Comparison of ENCODE assay signal across 1 cellular context in genomic region chr1:12595839-12596821, GRCh38.
TF ChIP-seq lines count a peak whose summit lies in the region.

No MANE protein-coding gene starts in this region.

TF ChIP-seq in IMR-90, 13 proteins besides CTCF, POLR2A, EP300 and RAD21 (continued from another document):
- 0 out of 2 replicates have a peak, but pooled peaks have one; percentile 7 for TF ChIP-seq USF2 (IDR thresholded peaks at IDR 0.05; ENCODE audit: low read depth, low read length)
